32 cellular contexts compared by ENCODE assay signal in genomic region chr1:25185934-25186333, GRCh38.
"Had no signal": no experiment of that assay in that cellular context is flagged by ENCODE, and none has a peak within 500 bp of the region (broad histone marks: within the 10 kb centered on the region; RNA-seq: fewer than 3 reads in every experiment).

No MANE protein-coding gene starts in this region.

- H3K27me3 Mint-ChIP-seq: activated CD4-positive, alpha-beta memory T cell treated with anti-CD3 and anti-CD28 coated beads for 36 hours; activated CD4-positive, alpha-beta T cell treated with anti-CD3 and anti-CD28 coated beads for 36 hours; activated naive CD4-positive, alpha-beta T cell treated with anti-CD3 and anti-CD28 coated beads, Interleukin-2, amount 50 U/mL, for 24 hours; activated naive CD8-positive, alpha-beta T cell treated with anti-CD3 and anti-CD28 coated beads for 36 hours had no signal

- H3K4me3 Mint-ChIP-seq: activated B cell treated with CpG ODN at 0.5 μM for 24 hours; activated CD4-positive, alpha-beta memory T cell treated with anti-CD3 and anti-CD28 coated beads for 36 hours; activated CD4-positive, alpha-beta T cell treated with anti-CD3 and anti-CD28 coated beads for 36 hours; activated CD4-positive, alpha-beta T cell treated with anti-CD3 and anti-CD28 coated beads, Interleukin-2, amount 10 ng/mL, durations not matched to agents 24 days and 14 days; activated CD8-positive, alpha-beta memory T cell treated with anti-CD3 and anti-CD28 coated beads, Interleukin-2, amount 10 ng/mL, durations not matched to agents 7 days and 5 days; activated CD8-positive, alpha-beta T cell treated with anti-CD3 and anti-CD28 coated beads, Interleukin-2, amount 10 ng/mL, durations not matched to agents 7 days and 5 days; activated naive CD4-positive, alpha-beta T cell treated with anti-CD3 and anti-CD28 coated beads for 36 hours; activated naive CD4-positive, alpha-beta T cell treated with anti-CD3 and anti-CD28 coated beads, Interleukin-2, amount 50 U/mL, for 24 hours; activated naive CD8-positive, alpha-beta T cell treated with anti-CD3 and anti-CD28 coated beads for 36 hours; activated naive CD8-positive, alpha-beta T cell treated with anti-CD3 and anti-CD28 coated beads, Interleukin-2, amount 50 U/mL, for 24 hours; activated T-helper 1 cell treated with anti-CD3 and anti-CD28 coated beads, Interleukin-12 subunit alpha, Interleukin-12 subunit beta, Interleukin-2, Interleukin-4 antibody, amounts not matched to agents 30 ng/mL and 10 ng/mL and 1 ng/mL, durations not matched to agents 14 hours and 24 hours and 36 hours; brain; central memory CD8-positive, alpha-beta T cell; dendritic cell treated with granulocyte-macrophage colony-stimulating factor and Interleukin-4, amounts not matched to agents 40 ng/mL and 50 ng/mL, for 4 days; endodermal cell; T-helper 17 cell; T-helper 2 cell treated with Interferon-gamma antibody and Interleukin-4, amounts not matched to agents 5 μg/mL and 100 μg/mL, for 36 hours had no signal

- H3K4me1 ChIP-seq: ascending aorta had no signal

- H3K36me3 ChIP-seq: ascending aorta, WERI-Rb-1 had no signal

- H3K4me1 Mint-ChIP-seq: activated B cell treated with CpG ODN at 0.5 μM for 24 hours; activated CD4-positive, alpha-beta T cell treated with anti-CD3 and anti-CD28 coated beads for 36 hours; activated CD4-positive, alpha-beta T cell treated with anti-CD3 and anti-CD28 coated beads, Interleukin-2, amount 10 ng/mL, durations not matched to agents 24 days and 14 days; activated CD8-positive, alpha-beta memory T cell treated with anti-CD3 and anti-CD28 coated beads, Interleukin-2, amount 10 ng/mL, durations not matched to agents 7 days and 5 days; activated naive CD4-positive, alpha-beta T cell treated with anti-CD3 and anti-CD28 coated beads, Interleukin-2, amount 50 U/mL, for 24 hours; activated naive CD8-positive, alpha-beta T cell treated with anti-CD3 and anti-CD28 coated beads for 36 hours; activated naive CD8-positive, alpha-beta T cell treated with anti-CD3 and anti-CD28 coated beads, Interleukin-2, amount 50 U/mL, for 24 hours; central memory CD8-positive, alpha-beta T cell; endodermal cell had no signal

- H3K36me3 Mint-ChIP-seq: activated CD4-positive, alpha-beta memory T cell treated with anti-CD3 and anti-CD28 coated beads for 36 hours; activated CD8-positive, alpha-beta memory T cell treated with anti-CD3 and anti-CD28 coated beads, Interleukin-2, amount 10 ng/mL, durations not matched to agents 7 days and 5 days; activated naive CD4-positive, alpha-beta T cell treated with anti-CD3 and anti-CD28 coated beads, Interleukin-2, amount 50 U/mL, for 24 hours; activated naive CD8-positive, alpha-beta T cell treated with anti-CD3 and anti-CD28 coated beads for 36 hours; brain had no signal

- H3K9me3 Mint-ChIP-seq: activated B cell treated with CpG ODN at 0.5 μM for 24 hours; activated CD4-positive, alpha-beta memory T cell treated with anti-CD3 and anti-CD28 coated beads for 36 hours; activated CD4-positive, alpha-beta T cell treated with anti-CD3 and anti-CD28 coated beads, Interleukin-2, amount 10 ng/mL, durations not matched to agents 24 days and 14 days; activated naive CD4-positive, alpha-beta T cell treated with anti-CD3 and anti-CD28 coated beads for 36 hours; activated naive CD4-positive, alpha-beta T cell treated with anti-CD3 and anti-CD28 coated beads, Interleukin-2, amount 50 U/mL, for 24 hours; activated naive CD8-positive, alpha-beta T cell treated with anti-CD3 and anti-CD28 coated beads for 36 hours; activated naive CD8-positive, alpha-beta T cell treated with anti-CD3 and anti-CD28 coated beads, Interleukin-2, amount 50 U/mL, for 24 hours; activated T-helper 1 cell treated with anti-CD3 and anti-CD28 coated beads, Interleukin-12 subunit alpha, Interleukin-12 subunit beta, Interleukin-2, Interleukin-4 antibody, amounts not matched to agents 30 ng/mL and 10 ng/mL and 1 ng/mL, durations not matched to agents 14 hours and 24 hours and 36 hours; activated T-helper 2 cell treated with anti-CD3 and anti-CD28 coated beads, Interferon-gamma antibody, Interleukin-2, Interleukin-4, amounts not matched to agents 10 μg/mL and 5 μg/mL and 100 μg/mL, durations not matched to agents 14 hours and 24 hours and 36 hours; brain; central memory CD8-positive, alpha-beta T cell; dendritic cell treated with granulocyte-macrophage colony-stimulating factor and Interleukin-4, amounts not matched to agents 40 ng/mL and 50 ng/mL, for 4 days; endodermal cell; T-helper 2 cell treated with Interferon-gamma antibody and Interleukin-4, amounts not matched to agents 5 μg/mL and 100 μg/mL, for 36 hours had no signal

- ATAC-seq: activated CD4-positive, alpha-beta T cell treated with anti-CD3 and anti-CD28 coated beads for 36 hours; activated CD8-positive, alpha-beta memory T cell treated with anti-CD3 and anti-CD28 coated beads, Interleukin-2, amount 10 ng/mL, durations not matched to agents 7 days and 5 days; activated CD8-positive, alpha-beta T cell treated with anti-CD3 and anti-CD28 coated beads, Interleukin-2, amount 10 ng/mL, durations not matched to agents 7 days and 5 days; activated naive CD8-positive, alpha-beta T cell treated with anti-CD3 and anti-CD28 coated beads, Interleukin-2, amount 50 U/mL, for 24 hours; esophagus mucosa; T-helper 17 cell had no signal

- H3K27ac ChIP-seq: ascending aorta, coronary artery, dorsolateral prefrontal cortex, WERI-Rb-1 had no signal

- H3K27me3 ChIP-seq: ascending aorta had no signal

- H3K27ac Mint-ChIP-seq: activated B cell treated with CpG ODN at 0.5 μM for 24 hours; activated CD4-positive, alpha-beta memory T cell treated with anti-CD3 and anti-CD28 coated beads for 36 hours; activated CD4-positive, alpha-beta T cell treated with anti-CD3 and anti-CD28 coated beads for 36 hours; activated CD4-positive, alpha-beta T cell treated with anti-CD3 and anti-CD28 coated beads, Interleukin-2, amount 10 ng/mL, durations not matched to agents 24 days and 14 days; activated CD8-positive, alpha-beta memory T cell treated with anti-CD3 and anti-CD28 coated beads, Interleukin-2, amount 10 ng/mL, durations not matched to agents 7 days and 5 days; activated CD8-positive, alpha-beta T cell treated with anti-CD3 and anti-CD28 coated beads, Interleukin-2, amount 10 ng/mL, durations not matched to agents 7 days and 5 days; activated naive CD4-positive, alpha-beta T cell treated with anti-CD3 and anti-CD28 coated beads for 36 hours; activated naive CD4-positive, alpha-beta T cell treated with anti-CD3 and anti-CD28 coated beads, Interleukin-2, amount 50 U/mL, for 24 hours; activated naive CD8-positive, alpha-beta T cell treated with anti-CD3 and anti-CD28 coated beads for 36 hours; activated naive CD8-positive, alpha-beta T cell treated with anti-CD3 and anti-CD28 coated beads, Interleukin-2, amount 50 U/mL, for 24 hours; activated T-helper 1 cell treated with anti-CD3 and anti-CD28 coated beads, Interleukin-12 subunit alpha, Interleukin-12 subunit beta, Interleukin-2, Interleukin-4 antibody, amounts not matched to agents 30 ng/mL and 10 ng/mL and 1 ng/mL, durations not matched to agents 14 hours and 24 hours and 36 hours; activated T-helper 2 cell treated with anti-CD3 and anti-CD28 coated beads, Interferon-gamma antibody, Interleukin-2, Interleukin-4, amounts not matched to agents 10 μg/mL and 5 μg/mL and 100 μg/mL, durations not matched to agents 14 hours and 24 hours and 36 hours; dendritic cell treated with granulocyte-macrophage colony-stimulating factor and Interleukin-4, amounts not matched to agents 40 ng/mL and 50 ng/mL, for 4 days; endodermal cell; T-helper 17 cell; T-helper 2 cell treated with Interferon-gamma antibody and Interleukin-4, amounts not matched to agents 5 μg/mL and 100 μg/mL, for 36 hours had no signal

- H3K9me3 ChIP-seq: ascending aorta had no signal

- DNase-seq: activated B cell treated with CpG ODN at 0.5 μM for 24 hours; activated CD4-positive, alpha-beta memory T cell treated with anti-CD3 and anti-CD28 coated beads for 36 hours; activated CD4-positive, alpha-beta T cell treated with anti-CD3 and anti-CD28 coated beads for 36 hours; activated CD4-positive, alpha-beta T cell treated with anti-CD3 and anti-CD28 coated beads, Interleukin-2, amount 10 ng/mL, durations not matched to agents 24 days and 14 days; activated CD4-positive, CD25-positive, alpha-beta regulatory T cell treated with anti-CD3 and anti-CD28 coated beads, Interleukin-2, amount 50 U/mL, for 72 hours; activated CD8-positive, alpha-beta memory T cell treated with anti-CD3 and anti-CD28 coated beads, Interleukin-2, amount 10 ng/mL, durations not matched to agents 7 days and 5 days; activated CD8-positive, alpha-beta memory T cell treated with anti-CD3 and anti-CD28 coated beads, Interleukin-2, amount 50 U/mL, for 4 hours; activated CD8-positive, alpha-beta T cell treated with anti-CD3 and anti-CD28 coated beads, Interleukin-2, amount 10 ng/mL, durations not matched to agents 7 days and 5 days; activated effector memory CD4-positive, alpha-beta T cell treated with anti-CD3 and anti-CD28 coated beads, Interleukin-2, amount 50 U/mL, for 16 hours; activated naive CD4-positive, alpha-beta T cell treated with anti-CD3 and anti-CD28 coated beads for 36 hours; activated naive CD8-positive, alpha-beta T cell treated with anti-CD3 and anti-CD28 coated beads for 36 hours; activated naive CD8-positive, alpha-beta T cell treated with anti-CD3 and anti-CD28 coated beads, Interleukin-2, amount 50 U/mL, for 24 hours; activated T-cell treated with anti-CD3 and anti-CD28 coated beads, Interleukin-2, amount 50 U/mL, for 1 hour; activated T-cell treated with anti-CD3 and anti-CD28 coated beads, Interleukin-2, amount 50 U/mL, for 48 hours; dorsolateral prefrontal cortex; effector memory CD4-positive, alpha-beta T cell; endodermal cell; foreskin fibroblast; T-helper 1 cell; T-helper 17 cell; T1000; WERI-Rb-1 had no signal

- H3K4me3 ChIP-seq: ascending aorta, coronary artery, dorsolateral prefrontal cortex had no signal
